Comparison of ENCODE assay signal across 23 cellular contexts in genomic region chr22:43420991-43421665, GRCh38. TPM values are rescaled to one million over a fixed set of nuclear protein-coding genes. Genes with fewer than 3 reads are reported as not detected.
"Had no signal": no experiment of that assay in that cellular context is flagged by ENCODE, and none has a peak within 500 bp of the region (broad histone marks: within the 10 kb centered on the region; RNA-seq: fewer than 3 reads in every experiment).

No MANE protein-coding gene starts in this region.

- ATAC-seq: activated T-helper 17 cell treated with anti-CD3 and anti-CD28 coated beads, Interleukin-2, amount 50 U/mL, for 72 hours; K562; T-helper 17 cell had no signal

- H3K4me1 ChIP-seq: Peyer's patch had no signal

- H3K27me3 ChIP-seq: Peyer's patch had no signal

- H3K4me3 ChIP-seq: K562, Peyer's patch had no signal

- H3K9me3 ChIP-seq: Peyer's patch had no signal

- H3K36me3 ChIP-seq: Peyer's patch had no signal

- H3K27ac ChIP-seq: Peyer's patch had no signal

- DNase-seq: activated B cell treated with CpG ODN at 0.5 μM for 24 hours; activated CD4-positive, alpha-beta T cell treated with anti-CD3 and anti-CD28 coated beads for 1 hour; activated CD4-positive, alpha-beta T cell treated with anti-CD3 and anti-CD28 coated beads, Interleukin-2, amount 10 ng/mL, durations not matched to agents 24 days and 14 days; activated CD4-positive, alpha-beta T cell treated with anti-CD3 and anti-CD28 coated beads, Interleukin-2, amount 50 U/mL, for 48 hours; activated gamma-delta T cell; activated naive CD4-positive, alpha-beta T cell treated with anti-CD3 and anti-CD28 coated beads, Interleukin-2, amount 10 ng/mL, durations not matched to agents 7 days and 5 days; activated naive CD8-positive, alpha-beta T cell treated with anti-CD3 and anti-CD28 coated beads for 36 hours; activated T-cell treated with anti-CD3 and anti-CD28 coated beads for 4 hours; activated T-cell treated with anti-CD3 and anti-CD28 coated beads, Interleukin-2, amount 50 U/mL, for 48 hours; Karpas-422; MM.1S; NCI-H1105; NCI-H1436 treated with DMSO at 0.1 percent for 48 hours; NCI-H187; NCI-H2081; NCI-H446; NCI-H524; Peyer's patch; SIG-M5; T-helper 17 cell; T-helper 9 cell had no signal

RNA-seq across cellular contexts. Expression of gene MPPED1, which starts 9.3 kb away (rescaled TPM):
- total RNA-seq: activated B cell treated with CpG ODN at 0.5 μM for 24 hours; activated CD4-positive, alpha-beta T cell treated with anti-CD3 and anti-CD28 coated beads, Interleukin-2, amount 10 ng/mL, durations not matched to agents 24 days and 14 days; activated naive CD8-positive, alpha-beta T cell treated with anti-CD3 and anti-CD28 coated beads for 36 hours; activated T-helper 17 cell treated with anti-CD3 and anti-CD28 coated beads, Interleukin-2, amount 50 U/mL, for 72 hours; K562; Peyer's patch; T-helper 17 cell had no signal
- polyA plus RNA-seq: K562 had no signal
